In genomic region chr3:151787626-151788025, GRCh38 we compare ENCODE assay signal across 30 cellular contexts. TPM values are rescaled to one million over a fixed set of nuclear protein-coding genes. Genes with fewer than 3 reads are reported as not detected.
A peak's percentile ranks its signal among the peaks of the same experiment; 100 is the strongest.
DNase-seq lines count a peak whose midpoint lies in the region; ATAC-seq and TF ChIP-seq lines count a peak whose summit lies in the region.
"Had no signal": no experiment of that assay in that cellular context is flagged by ENCODE, and none has a peak within 500 bp of the region (broad histone marks: within the 10 kb centered on the region; RNA-seq: fewer than 3 reads in every experiment).

No MANE protein-coding gene starts in this region.

- peaks cover 5% of the 10 kb centered on the region for H3K36me3 ChIP-seq in brain microvascular endothelial cell (replicated peaks)
- H3K36me3 ChIP-seq: heart right ventricle, neural progenitor cell, right lobe of liver, upper lobe of left lung had no signal

- H3K4me3 ChIP-seq in brain microvascular endothelial cell (ENCODE audit: low read depth, low read length), result no peak overlapping the region
- H3K4me3 ChIP-seq: heart right ventricle, neural progenitor cell, right lobe of liver, upper lobe of left lung had no signal

- H3K4me3 Mint-ChIP-seq in stimulated activated effector memory CD8-positive, alpha-beta T cell treated with anti-CD3 and anti-CD28 coated beads, Interleukin-12 subunit alpha, Interleukin-12 subunit beta, amount 100 ng/mL, for 72 hours, result no peak overlapping the region
- H3K4me3 Mint-ChIP-seq: activated CD8-positive, alpha-beta T cell treated with anti-CD3 and anti-CD28 coated beads, Interleukin-2, amount 10 ng/mL, durations not matched to agents 7 days and 5 days; B cell; CD8-positive, alpha-beta T cell; neural progenitor cell; stimulated activated memory B cell treated with anti-CD40 and anti-IgM and Interleukin-4, amounts not matched to agents 10 μg/mL and 1 μg/mL and 100 μg/mL, for 72 hours; T-helper 1 cell treated with Interleukin-12 subunit alpha and Interleukin-12 subunit beta and Interleukin-4 antibody, amounts not matched to agents 30 μg/mL and 1 μg/mL, for 36 hours had no signal

- H3K36me3 Mint-ChIP-seq in stimulated activated effector memory CD8-positive, alpha-beta T cell treated with anti-CD3 and anti-CD28 coated beads, Interleukin-12 subunit alpha, Interleukin-12 subunit beta, amount 100 ng/mL, for 72 hours, result no peaks in the 10 kb centered on the region
- H3K36me3 Mint-ChIP-seq: activated naive CD4-positive, alpha-beta T cell treated with anti-CD3 and anti-CD28 coated beads, Interleukin-2, amount 50 U/mL, for 72 hours; CD8-positive, alpha-beta T cell; neural progenitor cell; stimulated activated memory B cell treated with anti-CD40 and anti-IgM and Interleukin-4, amounts not matched to agents 10 μg/mL and 1 μg/mL and 100 μg/mL, for 72 hours had no signal

- H3K9me3 Mint-ChIP-seq in stimulated activated effector memory CD8-positive, alpha-beta T cell treated with anti-CD3 and anti-CD28 coated beads, Interleukin-12 subunit alpha, Interleukin-12 subunit beta, amount 100 ng/mL, for 72 hours, result no peaks in the 10 kb centered on the region
- H3K9me3 Mint-ChIP-seq: CD8-positive, alpha-beta T cell; neural progenitor cell; T-helper 1 cell treated with Interleukin-12 subunit alpha and Interleukin-12 subunit beta and Interleukin-4 antibody, amounts not matched to agents 30 μg/mL and 1 μg/mL, for 36 hours had no signal

- no peak for TF ChIP-seq CTCF in brain microvascular endothelial cell (IDR thresholded peaks at IDR 0.05; ENCODE audit: low read depth, low read length, missing control alignments)

- no peak overlapping the region for H3K27ac Mint-ChIP-seq in stimulated activated effector memory CD8-positive, alpha-beta T cell treated with anti-CD3 and anti-CD28 coated beads, Interleukin-12 subunit alpha, Interleukin-12 subunit beta, amount 100 ng/mL, for 72 hours
- H3K27ac Mint-ChIP-seq: activated CD8-positive, alpha-beta T cell treated with anti-CD3 and anti-CD28 coated beads, Interleukin-2, amount 10 ng/mL, durations not matched to agents 7 days and 5 days; activated naive CD4-positive, alpha-beta T cell treated with anti-CD3 and anti-CD28 coated beads, Interleukin-2, amount 50 U/mL, for 72 hours; B cell; CD8-positive, alpha-beta T cell; neural progenitor cell; stimulated activated memory B cell treated with anti-CD40 and anti-IgM and Interleukin-4, amounts not matched to agents 10 μg/mL and 1 μg/mL and 100 μg/mL, for 72 hours; T-helper 1 cell treated with Interleukin-12 subunit alpha and Interleukin-12 subunit beta and Interleukin-4 antibody, amounts not matched to agents 30 μg/mL and 1 μg/mL, for 36 hours had no signal

- H3K4me1 Mint-ChIP-seq in stimulated activated effector memory CD8-positive, alpha-beta T cell treated with anti-CD3 and anti-CD28 coated beads, Interleukin-12 subunit alpha, Interleukin-12 subunit beta, amount 100 ng/mL, for 72 hours, result no peaks in the 10 kb centered on the region
- H3K4me1 Mint-ChIP-seq: B cell; neural progenitor cell; stimulated activated memory B cell treated with anti-CD40 and anti-IgM and Interleukin-4, amounts not matched to agents 10 μg/mL and 1 μg/mL and 100 μg/mL, for 72 hours had no signal

- in situ Hi-C loops in brain microvascular endothelial cell (cut with HindIII; ENCODE audit: low pct_ligation_motif_present, low sequenced_read_pairs), result no loop called here

- H3K27ac ChIP-seq in brain microvascular endothelial cell, result no peak overlapping the region
- H3K27ac ChIP-seq: heart right ventricle, neural progenitor cell, right lobe of liver, upper lobe of left lung had no signal

- DNase-seq in Ammon's horn (ENCODE audit: low spot score) (peak; percentile 4), M059J (ENCODE audit: low read depth) (peak; percentile 32), fibroblast of peridontal ligament (ENCODE audit: extremely low read depth) (peak; percentile 18), brain microvascular endothelial cell (no peak)
- DNase-seq in stimulated activated effector memory CD8-positive, alpha-beta T cell treated with anti-CD3 and anti-CD28 coated beads, Interleukin-12 subunit alpha, Interleukin-12 subunit beta, amount 100 ng/mL, for 72 hours (ENCODE audit: low spot score in 2 of 2), result no peak
- DNase-seq: activated CD8-positive, alpha-beta T cell treated with anti-CD3 and anti-CD28 coated beads, Interleukin-2, amount 10 ng/mL, durations not matched to agents 7 days and 5 days; anterior cingulate cortex; CD8-positive, alpha-beta T cell; DMS 273 treated with DMSO at 0.1 percent for 48 hours; foreskin melanocyte; heart right ventricle; mammary epithelial cell; MM.1S; NCI-H1417 treated with DMSO at 0.1 percent for 48 hours; NCI-H526 treated with DMSO at 0.1 percent for 48 hours; right lobe of liver; stimulated activated CD4-positive, alpha-beta T cell treated with anti-CD3 and anti-CD28 coated beads, Interleukin-4, amount 100 ng/mL, for 24 hours; substantia nigra; upper lobe of left lung had no signal

- no peaks in the 10 kb centered on the region for H3K27me3 ChIP-seq in brain microvascular endothelial cell (replicated peaks)
- H3K27me3 ChIP-seq: heart right ventricle, neural progenitor cell, right lobe of liver, upper lobe of left lung had no signal

- peak; percentile 89 for ATAC-seq in SK-N-SH treated with all-trans-retinoic acid at 6 μM for 48 hours
- ATAC-seq in GM21526 (IDR thresholded peaks at IDR 0.05; ENCODE audit: low FRiP score, unreplicated experiment), result no peak
- ATAC-seq in stimulated activated effector memory CD8-positive, alpha-beta T cell treated with anti-CD3 and anti-CD28 coated beads, Interleukin-12 subunit alpha, Interleukin-12 subunit beta, amount 100 ng/mL, for 72 hours, result no peak
- no peak for ATAC-seq in HG02571 (IDR thresholded peaks at IDR 0.05; ENCODE audit: unreplicated experiment)
- ATAC-seq: activated CD8-positive, alpha-beta T cell treated with anti-CD3 and anti-CD28 coated beads, Interleukin-2, amount 10 ng/mL, durations not matched to agents 7 days and 5 days; activated naive CD4-positive, alpha-beta T cell treated with anti-CD3 and anti-CD28 coated beads, Interleukin-2, amount 50 U/mL, for 72 hours; CD8-positive, alpha-beta T cell; right lobe of liver; stimulated activated memory B cell treated with anti-CD40 and anti-IgM and Interleukin-4, amounts not matched to agents 10 μg/mL and 1 μg/mL and 100 μg/mL, for 72 hours had no signal

TF ChIP-seq in SK-N-SH treated with all-trans-retinoic acid at 6 μM for 48 hours, 23 proteins besides CTCF, POLR2A, EP300 and RAD21 (continues in another document):
- TF ChIP-seq SNAI2 (CRISPR knock-in tag; IDR thresholded peaks at IDR 0.05) (no peak), ARNTL (CRISPR knock-in tag; IDR thresholded peaks at IDR 0.05; ENCODE audit: borderline replicate concordance, low read depth) (no peak), TSHZ2 (CRISPR knock-in tag; IDR thresholded peaks at IDR 0.05) (no peak), PPARA (CRISPR knock-in tag; IDR thresholded peaks at IDR 0.05; ENCODE audit: borderline replicate concordance) (no peak), OSR1 (CRISPR knock-in tag; IDR thresholded peaks at IDR 0.05) (no peak), CREB5 (CRISPR knock-in tag; IDR thresholded peaks at IDR 0.05; ENCODE audit: low read depth) (no peak), ISL1 (CRISPR knock-in tag; IDR thresholded peaks at IDR 0.05) (no peak), ZNF70 (CRISPR knock-in tag; IDR thresholded peaks at IDR 0.05) (no peak)

RNA-seq across cellular contexts. Expression of gene AADAC, which starts 26.3 kb away (rescaled TPM):
- total RNA-seq in M059J (2014; rRNA removed; shearing (Covaris generic)), result 0.39 TPM in 1 of 2 replicates, not detected in the other
- total RNA-seq: activated CD8-positive, alpha-beta T cell treated with anti-CD3 and anti-CD28 coated beads, Interleukin-2, amount 10 ng/mL, durations not matched to agents 7 days and 5 days; activated naive CD4-positive, alpha-beta T cell treated with anti-CD3 and anti-CD28 coated beads, Interleukin-2, amount 50 U/mL, for 72 hours; B cell; CD8-positive, alpha-beta T cell; mammary epithelial cell had no signal

RNA-seq across cellular contexts. Expression of gene AADACL2, which starts 53.9 kb away (rescaled TPM):
- total RNA-seq in M059J (2014; rRNA removed; shearing (Covaris generic)), result not detected in 2 replicates
- total RNA-seq: A673; activated CD8-positive, alpha-beta T cell treated with anti-CD3 and anti-CD28 coated beads, Interleukin-2, amount 10 ng/mL, durations not matched to agents 7 days and 5 days; activated naive CD4-positive, alpha-beta T cell treated with anti-CD3 and anti-CD28 coated beads, Interleukin-2, amount 50 U/mL, for 72 hours; B cell; CD8-positive, alpha-beta T cell; H4; heart right ventricle; right lobe of liver; RPMI7951 had no signal

Comparison
In these comparisons a context has a peak if more than half of its experiments do, and no peak if none do; other contexts are left out.
1. DNase-seq: peak in Ammon's horn (single experiment), M059J (single experiment) and fibroblast of peridontal ligament (single experiment); none in stimulated activated effector memory CD8-positive, alpha-beta T cell treated with anti-CD3 and anti-CD28 coated beads, Interleukin-12 subunit alpha, Interleukin-12 subunit beta, amount 100 ng/mL, for 72 hours (0 of 2) and brain microvascular endothelial cell (single experiment).